In genomic region chr3:69847303-69847702, GRCh38 we compare ENCODE assay signal across 35 cellular contexts.
"Had no signal": no experiment of that assay in that cellular context is flagged by ENCODE, and none has a peak within 500 bp of the region (broad histone marks: within the 10 kb centered on the region; RNA-seq: fewer than 3 reads in every experiment).

No MANE protein-coding gene starts in this region.

- DNase-seq: activated B cell treated with CpG ODN at 0.5 μM for 24 hours; activated CD4-positive, alpha-beta memory T cell treated with anti-CD3 and anti-CD28 coated beads for 36 hours; activated CD4-positive, alpha-beta T cell treated with anti-CD3 and anti-CD28 coated beads for 4 hours; activated CD4-positive, alpha-beta T cell treated with anti-CD3 and anti-CD28 coated beads, Interleukin-2, amount 50 U/mL, for 1 hour; activated CD4-positive, alpha-beta T cell treated with anti-CD3 and anti-CD28 coated beads, Interleukin-2, amount 50 U/mL, for 4 hours; activated CD4-positive, CD25-positive, alpha-beta regulatory T cell treated with anti-CD3 and anti-CD28 coated beads, Interleukin-2, amount 50 U/mL, for 72 hours; activated CD8-positive, alpha-beta memory T cell treated with anti-CD3 and anti-CD28 coated beads, Interleukin-2, amount 50 U/mL, for 4 hours; activated CD8-positive, alpha-beta T cell treated with anti-CD3 and anti-CD28 coated beads for 36 hours; activated effector memory CD4-positive, alpha-beta T cell treated with anti-CD3 and anti-CD28 coated beads, Interleukin-2, amount 50 U/mL, for 16 hours; activated naive CD4-positive, alpha-beta T cell treated with anti-CD3 and anti-CD28 coated beads, Interleukin-2, amount 10 ng/mL, durations not matched to agents 7 days and 5 days; activated naive CD4-positive, alpha-beta T cell treated with Interleukin-2 at 50 U/mL for 16 hours; activated naive CD8-positive, alpha-beta T cell treated with anti-CD3 and anti-CD28 coated beads, Interleukin-2, amount 10 ng/mL, durations not matched to agents 7 days and 5 days; activated naive CD8-positive, alpha-beta T cell treated with anti-CD3 and anti-CD28 coated beads, Interleukin-2, amount 50 U/mL, for 24 hours; activated T-cell treated with anti-CD3 and anti-CD28 coated beads for 4 hours; activated T-cell treated with anti-CD3 and anti-CD28 coated beads, Interleukin-2, amount 50 U/mL, for 1 hour; activated T-cell treated with anti-CD3 and anti-CD28 coated beads, Interleukin-2, amount 50 U/mL, for 4 hours; activated T-cell treated with anti-CD3 and anti-CD28 coated beads, Interleukin-2, amount 50 U/mL, for 72 hours; amygdala; anterior cingulate cortex; central memory CD4-positive, alpha-beta T cell; T-helper 1 cell; T-helper 2 cell; T-helper 9 cell had no signal

- H3K9me3 ChIP-seq: ascending aorta had no signal

- H3K27ac Mint-ChIP-seq: activated B cell treated with CpG ODN at 0.5 μM for 24 hours; activated CD4-positive, alpha-beta memory T cell treated with anti-CD3 and anti-CD28 coated beads for 36 hours; activated CD4-positive, alpha-beta T cell treated with anti-CD3 and anti-CD28 coated beads, Interleukin-2, amount 10 ng/mL, durations not matched to agents 24 days and 14 days; activated CD8-positive, alpha-beta T cell treated with anti-CD3 and anti-CD28 coated beads for 36 hours; activated naive CD4-positive, alpha-beta T cell treated with anti-CD3 and anti-CD28 coated beads, Interleukin-2, amount 10 ng/mL, durations not matched to agents 7 days and 5 days; activated naive CD4-positive, alpha-beta T cell treated with anti-CD3 and anti-CD28 coated beads, Interleukin-2, amount 50 U/mL, for 24 hours; activated naive CD8-positive, alpha-beta T cell; activated naive CD8-positive, alpha-beta T cell treated with anti-CD3 and anti-CD28 coated beads, Interleukin-2, amount 10 ng/mL, durations not matched to agents 7 days and 5 days; activated naive CD8-positive, alpha-beta T cell treated with anti-CD3 and anti-CD28 coated beads, Interleukin-2, amount 50 U/mL, for 24 hours; activated T-cell treated with anti-CD3 and anti-CD28 coated beads, Interleukin-2, amount 50 U/mL, for 72 hours; activated T-helper 1 cell treated with anti-CD3 and anti-CD28 coated beads, Interleukin-12 subunit alpha, Interleukin-12 subunit beta, Interleukin-2, Interleukin-4 antibody, amounts not matched to agents 30 ng/mL and 10 ng/mL and 1 ng/mL, durations not matched to agents 14 hours and 24 hours and 36 hours; activated T-helper 17 cell treated with anti-CD3 and anti-CD28 coated beads, Interleukin-2, amount 50 U/mL, for 72 hours; brain; T-helper 1 cell treated with Interleukin-12 subunit alpha and Interleukin-12 subunit beta and Interleukin-4 antibody, amounts not matched to agents 30 μg/mL and 1 μg/mL, for 36 hours; T-helper 2 cell treated with Interferon-gamma antibody and Interleukin-4, amounts not matched to agents 5 μg/mL and 100 μg/mL, for 36 hours had no signal

- H3K36me3 ChIP-seq: ascending aorta had no signal

- ATAC-seq: activated CD8-positive, alpha-beta T cell treated with anti-CD3 and anti-CD28 coated beads for 36 hours; activated naive CD8-positive, alpha-beta T cell treated with anti-CD3 and anti-CD28 coated beads, Interleukin-2, amount 50 U/mL, for 24 hours; activated T-cell treated with anti-CD3 and anti-CD28 coated beads, Interleukin-2, amount 50 U/mL, for 4 hours; activated T-cell treated with anti-CD3 and anti-CD28 coated beads, Interleukin-2, amount 50 U/mL, for 72 hours; activated T-helper 17 cell treated with anti-CD3 and anti-CD28 coated beads, Interleukin-2, amount 50 U/mL, for 72 hours had no signal

- H3K4me1 Mint-ChIP-seq: activated B cell treated with CpG ODN at 0.5 μM for 24 hours; activated CD4-positive, alpha-beta T cell treated with anti-CD3 and anti-CD28 coated beads, Interleukin-2, amount 10 ng/mL, durations not matched to agents 24 days and 14 days; activated naive CD4-positive, alpha-beta T cell treated with anti-CD3 and anti-CD28 coated beads, Interleukin-2, amount 10 ng/mL, durations not matched to agents 7 days and 5 days; activated naive CD4-positive, alpha-beta T cell treated with anti-CD3 and anti-CD28 coated beads, Interleukin-2, amount 50 U/mL, for 24 hours; activated naive CD8-positive, alpha-beta T cell treated with anti-CD3 and anti-CD28 coated beads, Interleukin-2, amount 10 ng/mL, durations not matched to agents 7 days and 5 days; activated naive CD8-positive, alpha-beta T cell treated with anti-CD3 and anti-CD28 coated beads, Interleukin-2, amount 50 U/mL, for 24 hours; activated T-helper 17 cell treated with anti-CD3 and anti-CD28 coated beads, Interleukin-2, amount 50 U/mL, for 72 hours had no signal

- FAIRE-seq: bronchial epithelial cell, TTC549 had no signal

- H3K27me3 ChIP-seq: ascending aorta had no signal

- H3K27me3 Mint-ChIP-seq: activated CD4-positive, alpha-beta memory T cell treated with anti-CD3 and anti-CD28 coated beads for 36 hours; activated CD4-positive, alpha-beta T cell treated with anti-CD3 and anti-CD28 coated beads, Interleukin-2, amount 10 ng/mL, durations not matched to agents 24 days and 14 days; activated CD8-positive, alpha-beta T cell treated with anti-CD3 and anti-CD28 coated beads for 36 hours; activated naive CD4-positive, alpha-beta T cell treated with anti-CD3 and anti-CD28 coated beads, Interleukin-2, amount 10 ng/mL, durations not matched to agents 7 days and 5 days; activated naive CD4-positive, alpha-beta T cell treated with anti-CD3 and anti-CD28 coated beads, Interleukin-2, amount 50 U/mL, for 24 hours; activated naive CD8-positive, alpha-beta T cell treated with anti-CD3 and anti-CD28 coated beads, Interleukin-2, amount 10 ng/mL, durations not matched to agents 7 days and 5 days; activated T-helper 17 cell treated with anti-CD3 and anti-CD28 coated beads, Interleukin-2, amount 50 U/mL, for 72 hours; brain had no signal

- H3K9me3 Mint-ChIP-seq: activated B cell treated with CpG ODN at 0.5 μM for 24 hours; activated CD4-positive, alpha-beta T cell treated with anti-CD3 and anti-CD28 coated beads, Interleukin-2, amount 10 ng/mL, durations not matched to agents 24 days and 14 days; activated CD8-positive, alpha-beta T cell treated with anti-CD3 and anti-CD28 coated beads for 36 hours; activated naive CD4-positive, alpha-beta T cell treated with anti-CD3 and anti-CD28 coated beads, Interleukin-2, amount 10 ng/mL, durations not matched to agents 7 days and 5 days; activated naive CD4-positive, alpha-beta T cell treated with anti-CD3 and anti-CD28 coated beads, Interleukin-2, amount 50 U/mL, for 24 hours; activated naive CD8-positive, alpha-beta T cell treated with anti-CD3 and anti-CD28 coated beads, Interleukin-2, amount 10 ng/mL, durations not matched to agents 7 days and 5 days; activated naive CD8-positive, alpha-beta T cell treated with anti-CD3 and anti-CD28 coated beads, Interleukin-2, amount 50 U/mL, for 24 hours; activated T-cell treated with anti-CD3 and anti-CD28 coated beads, Interleukin-2, amount 50 U/mL, for 72 hours; activated T-helper 1 cell treated with anti-CD3 and anti-CD28 coated beads, Interleukin-12 subunit alpha, Interleukin-12 subunit beta, Interleukin-2, Interleukin-4 antibody, amounts not matched to agents 30 ng/mL and 10 ng/mL and 1 ng/mL, durations not matched to agents 14 hours and 24 hours and 36 hours; T-helper 1 cell treated with Interleukin-12 subunit alpha and Interleukin-12 subunit beta and Interleukin-4 antibody, amounts not matched to agents 30 μg/mL and 1 μg/mL, for 36 hours; T-helper 2 cell treated with Interferon-gamma antibody and Interleukin-4, amounts not matched to agents 5 μg/mL and 100 μg/mL, for 36 hours had no signal

- H3K36me3 Mint-ChIP-seq: activated CD4-positive, alpha-beta memory T cell treated with anti-CD3 and anti-CD28 coated beads for 36 hours; activated naive CD4-positive, alpha-beta T cell treated with anti-CD3 and anti-CD28 coated beads, Interleukin-2, amount 10 ng/mL, durations not matched to agents 7 days and 5 days; activated naive CD4-positive, alpha-beta T cell treated with anti-CD3 and anti-CD28 coated beads, Interleukin-2, amount 50 U/mL, for 24 hours; activated naive CD8-positive, alpha-beta T cell; activated naive CD8-positive, alpha-beta T cell treated with anti-CD3 and anti-CD28 coated beads, Interleukin-2, amount 10 ng/mL, durations not matched to agents 7 days and 5 days; brain had no signal

- H3K27ac ChIP-seq: VCaP had no signal

- H3K4me3 Mint-ChIP-seq: activated B cell treated with CpG ODN at 0.5 μM for 24 hours; activated CD4-positive, alpha-beta memory T cell treated with anti-CD3 and anti-CD28 coated beads for 36 hours; activated CD4-positive, alpha-beta T cell treated with anti-CD3 and anti-CD28 coated beads, Interleukin-2, amount 10 ng/mL, durations not matched to agents 24 days and 14 days; activated CD8-positive, alpha-beta T cell treated with anti-CD3 and anti-CD28 coated beads for 36 hours; activated naive CD4-positive, alpha-beta T cell treated with anti-CD3 and anti-CD28 coated beads, Interleukin-2, amount 10 ng/mL, durations not matched to agents 7 days and 5 days; activated naive CD4-positive, alpha-beta T cell treated with anti-CD3 and anti-CD28 coated beads, Interleukin-2, amount 50 U/mL, for 24 hours; activated naive CD8-positive, alpha-beta T cell; activated naive CD8-positive, alpha-beta T cell treated with anti-CD3 and anti-CD28 coated beads, Interleukin-2, amount 10 ng/mL, durations not matched to agents 7 days and 5 days; activated naive CD8-positive, alpha-beta T cell treated with anti-CD3 and anti-CD28 coated beads, Interleukin-2, amount 50 U/mL, for 24 hours; activated T-cell treated with anti-CD3 and anti-CD28 coated beads, Interleukin-2, amount 50 U/mL, for 4 hours; activated T-cell treated with anti-CD3 and anti-CD28 coated beads, Interleukin-2, amount 50 U/mL, for 72 hours; activated T-helper 1 cell treated with anti-CD3 and anti-CD28 coated beads, Interleukin-12 subunit alpha, Interleukin-12 subunit beta, Interleukin-2, Interleukin-4 antibody, amounts not matched to agents 30 ng/mL and 10 ng/mL and 1 ng/mL, durations not matched to agents 14 hours and 24 hours and 36 hours; activated T-helper 17 cell treated with anti-CD3 and anti-CD28 coated beads, Interleukin-2, amount 50 U/mL, for 72 hours; brain; T-helper 1 cell treated with Interleukin-12 subunit alpha and Interleukin-12 subunit beta and Interleukin-4 antibody, amounts not matched to agents 30 μg/mL and 1 μg/mL, for 36 hours; T-helper 2 cell treated with Interferon-gamma antibody and Interleukin-4, amounts not matched to agents 5 μg/mL and 100 μg/mL, for 36 hours had no signal
